In the genomic region with DNA sequence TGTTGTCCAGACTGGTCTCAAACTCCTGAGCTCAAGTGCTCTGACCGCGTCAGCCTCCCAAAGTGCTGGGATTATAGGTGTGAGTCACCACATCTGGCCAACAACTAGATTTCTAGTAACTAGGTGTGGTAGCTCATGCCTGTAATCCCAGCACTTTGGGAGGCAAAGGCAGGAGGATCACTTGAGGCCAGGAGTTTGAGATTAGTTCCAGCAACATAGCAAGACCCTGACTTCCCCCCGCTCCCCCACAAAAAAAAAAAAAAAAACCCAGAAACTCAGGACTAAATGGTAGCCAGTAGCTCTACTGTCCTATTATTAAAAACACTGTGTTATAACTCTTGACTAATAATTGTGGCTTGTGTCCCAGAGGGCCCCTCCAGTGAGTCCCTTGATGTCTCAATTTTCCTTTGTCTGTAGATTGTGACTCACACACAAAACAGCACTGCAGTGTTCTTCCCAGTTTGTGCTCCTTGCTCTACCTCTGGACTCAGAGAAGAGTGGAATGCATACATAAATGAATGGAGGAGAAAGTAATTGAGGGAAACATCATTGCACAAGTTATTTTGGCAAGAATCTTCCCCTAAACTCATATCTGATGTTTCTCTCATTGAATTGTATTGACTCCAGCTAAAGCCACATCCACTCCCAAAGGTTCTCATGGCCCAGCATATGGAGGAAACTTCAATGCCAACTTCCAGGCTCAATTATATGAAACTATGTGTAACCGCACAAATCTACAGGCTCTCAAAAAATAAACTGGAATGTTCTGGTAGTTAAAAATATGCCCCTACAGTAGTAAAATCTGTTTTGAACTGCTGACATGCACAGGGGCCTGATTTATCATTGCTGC, we compare ENCODE assay signal across 9 cellular contexts. TPM values are rescaled to one million over a fixed set of nuclear protein-coding genes. Genes with fewer than 3 reads are reported as not detected.
DNase-seq lines count a peak whose midpoint lies in the region; ATAC-seq and TF ChIP-seq lines count a peak whose summit lies in the region.
"Had no signal": no experiment of that assay in that cellular context is flagged by ENCODE, and none has a peak within 500 bp of the region (broad histone marks: within the 10 kb centered on the region; RNA-seq: fewer than 3 reads in every experiment).

No MANE protein-coding gene starts in this region.

- H3K36me3 ChIP-seq in neuronal stem cell (replicated peaks in 1 of 2; ENCODE audit: control insufficient read depth in 2 of 2, insufficient read depth in 2 of 2, low read length in 2 of 2) = peaks cover 15 to 37% of the 10 kb centered on the region in 2 donors

- no peak overlapping the region for H2BK15ac ChIP-seq in neuronal stem cell (ENCODE audit: low read length)

- H3K27ac Mint-ChIP-seq in stimulated activated naive B cell treated with anti-CD40 and anti-IgM and Interleukin-4, amounts not matched to agents 10 μg/mL and 1 μg/mL and 100 μg/mL, for 72 hours = peak overlapping the region; percentile 60

- no peaks in the 10 kb centered on the region for H3K27me3 ChIP-seq in foreskin keratinocyte
- H3K27me3 ChIP-seq in neuronal stem cell (ENCODE audit: control insufficient read depth in 3 of 3, insufficient read depth in 3 of 3, low read depth in 1 of 3, low read length in 3 of 3) = no peaks in the 10 kb centered on the region

- H3K4me1 ChIP-seq in foreskin keratinocyte (peaks cover 52% of the 10 kb centered on the region), neuronal stem cell (ENCODE audit: control insufficient read depth in 2 of 2, insufficient read depth in 1 of 2, low read depth in 1 of 2, low read length in 2 of 2) (peaks cover 0 to 3% of the 10 kb centered on the region in 2 donors)

- no peak overlapping the region for H3K4me3 ChIP-seq in neuronal stem cell (ENCODE audit: low read length in 2 of 2)

- peaks cover 29 to 39% of the 10 kb centered on the region in 2 donors for H3K36me3 Mint-ChIP-seq in stimulated activated naive B cell treated with anti-CD40 and anti-IgM and Interleukin-4, amounts not matched to agents 10 μg/mL and 1 μg/mL and 100 μg/mL, for 72 hours

- no peak overlapping the region for H3K23ac ChIP-seq in neuronal stem cell (ENCODE audit: low read depth, low read length, poor library complexity)

- ATAC-seq in SK-N-SH treated with all-trans-retinoic acid at 6 μM for 48 hours (peak; percentile 52), foreskin keratinocyte (peak; percentile 78), HG02642 (IDR thresholded peaks at IDR 0.05; ENCODE audit: poor library complexity, unreplicated experiment) (no peak)
- no peak for ATAC-seq in stimulated activated naive B cell treated with anti-CD40 and anti-IgM and Interleukin-4, amounts not matched to agents 10 μg/mL and 1 μg/mL and 100 μg/mL, for 72 hours (replicated peaks)

- H2BK5ac ChIP-seq in neuronal stem cell (ENCODE audit: low read length) = no peak overlapping the region

- H2AFZ ChIP-seq in neuronal stem cell (ENCODE audit: low read length) = no peak overlapping the region

- H3K9me3 ChIP-seq in neuronal stem cell (replicated peaks in 1 of 2; ENCODE audit: control insufficient read depth in 2 of 2, insufficient read depth in 1 of 2, low read depth in 1 of 2, low read length in 2 of 2) = no peaks in the 10 kb centered on the region

- no peak overlapping the region for H2BK120ac ChIP-seq in neuronal stem cell (ENCODE audit: low read depth, low read length)

- H3K9me3 Mint-ChIP-seq in stimulated activated naive B cell treated with anti-CD40 and anti-IgM and Interleukin-4, amounts not matched to agents 10 μg/mL and 1 μg/mL and 100 μg/mL, for 72 hours = no peaks in the 10 kb centered on the region

- no peak overlapping the region for H3K4ac ChIP-seq in neuronal stem cell (ENCODE audit: low read length)

- DNase-seq in NCI-H82 (lab: John Stamatoyannopoulos, UW) (peak; percentile 70), NCI-H82 treated with DMSO at 0.1 percent for 48 hours (lab: John Stamatoyannopoulos, UW; ENCODE audit: unreplicated experiment) (no peak), foreskin keratinocyte (peak; percentile 77 to 87), neuronal stem cell (ENCODE audit: low spot score) (no peak), NCI-H187 (lab: John Stamatoyannopoulos, UW) (no peak)
- DNase-seq in stimulated activated naive B cell treated with anti-CD40 and anti-IgM and Interleukin-4, amounts not matched to agents 10 μg/mL and 1 μg/mL and 100 μg/mL, for 72 hours = no peak

- no peaks in the 10 kb centered on the region for H3K27me3 Mint-ChIP-seq in stimulated activated naive B cell treated with anti-CD40 and anti-IgM and Interleukin-4, amounts not matched to agents 10 μg/mL and 1 μg/mL and 100 μg/mL, for 72 hours

- H2AK5ac ChIP-seq in neuronal stem cell (ENCODE audit: low read depth, low read length) = no peak overlapping the region

- H3K14ac ChIP-seq in neuronal stem cell (ENCODE audit: low read length) = no peak overlapping the region

- no peak overlapping the region for H4K91ac ChIP-seq in neuronal stem cell (ENCODE audit: low read depth, low read length, poor library complexity)

- no peak for TF ChIP-seq CTCF in foreskin keratinocyte (conservative IDR thresholded peaks at IDR 0.05)

- no peak overlapping the region for H4K8ac ChIP-seq in neuronal stem cell (ENCODE audit: low read depth, low read length)

- WGBS in neuronal stem cell (ENCODE audit: extremely low coverage in 2 of 2, insufficient read length in 2 of 2, insufficient replicate concordance in 1 of 2), 2 donors = no CpG with 5 or more reads among the region's 4 CpGs

- H3K9ac ChIP-seq in neuronal stem cell (ENCODE audit: low read depth, low read length, poor library complexity) = no peak overlapping the region

- H3K18ac ChIP-seq in neuronal stem cell (ENCODE audit: low read length) = no peak overlapping the region

- H3K27ac ChIP-seq in foreskin keratinocyte (no peak overlapping the region), neuronal stem cell (replicated peaks; ENCODE audit: low read length) (no peak overlapping the region)
- H3K27ac ChIP-seq: C4-2B had no signal

- H3K4me1 Mint-ChIP-seq in stimulated activated naive B cell treated with anti-CD40 and anti-IgM and Interleukin-4, amounts not matched to agents 10 μg/mL and 1 μg/mL and 100 μg/mL, for 72 hours = peaks cover 42 to 77% of the 10 kb centered on the region in 2 donors

- H3K79me1 ChIP-seq in neuronal stem cell (ENCODE audit: low read depth, low read length) = no peaks in the 10 kb centered on the region

- H2BK12ac ChIP-seq in neuronal stem cell (ENCODE audit: low read length) = no peak overlapping the region

- H3K4me3 Mint-ChIP-seq in stimulated activated naive B cell treated with anti-CD40 and anti-IgM and Interleukin-4, amounts not matched to agents 10 μg/mL and 1 μg/mL and 100 μg/mL, for 72 hours = no peak overlapping the region

- no peak overlapping the region for H3K4me2 ChIP-seq in neuronal stem cell (ENCODE audit: insufficient read depth, low read length, poor library complexity, severe bottlenecking)

TF ChIP-seq in SK-N-SH treated with all-trans-retinoic acid at 6 μM for 48 hours, 23 proteins besides CTCF, POLR2A, EP300 and RAD21 (continues in another document):
- TF ChIP-seq PPARA (CRISPR knock-in tag; IDR thresholded peaks at IDR 0.05; ENCODE audit: borderline replicate concordance) = no peak
- no peak for TF ChIP-seq TOX (CRISPR knock-in tag; IDR thresholded peaks at IDR 0.05; ENCODE audit: borderline replicate concordance)
- TF ChIP-seq, protein P1, sequence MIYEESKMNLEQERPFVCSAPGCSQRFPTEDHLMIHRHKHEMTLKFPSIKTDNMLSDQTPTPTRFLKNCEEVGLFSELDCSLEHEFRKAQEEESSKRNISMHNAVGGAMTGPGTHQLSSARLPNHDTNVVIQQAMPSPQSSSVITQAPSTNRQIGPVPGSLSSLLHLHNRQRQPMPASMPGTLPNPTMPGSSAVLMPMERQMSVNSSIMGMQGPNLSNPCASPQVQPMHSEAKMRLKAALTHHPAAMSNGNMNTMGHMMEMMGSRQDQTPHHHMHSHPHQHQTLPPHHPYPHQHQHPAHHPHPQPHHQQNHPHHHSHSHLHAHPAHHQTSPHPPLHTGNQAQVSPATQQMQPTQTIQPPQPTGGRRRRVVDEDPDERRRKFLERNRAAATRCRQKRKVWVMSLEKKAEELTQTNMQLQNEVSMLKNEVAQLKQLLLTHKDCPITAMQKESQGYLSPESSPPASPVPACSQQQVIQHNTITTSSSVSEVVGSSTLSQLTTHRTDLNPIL (CRISPR knock-in tag; IDR thresholded peaks at IDR 0.05; ENCODE audit: low read depth) = 0 out of 2 replicates have a peak, but pooled peaks have one; percentile 52
- TF ChIP-seq, protein P2, sequence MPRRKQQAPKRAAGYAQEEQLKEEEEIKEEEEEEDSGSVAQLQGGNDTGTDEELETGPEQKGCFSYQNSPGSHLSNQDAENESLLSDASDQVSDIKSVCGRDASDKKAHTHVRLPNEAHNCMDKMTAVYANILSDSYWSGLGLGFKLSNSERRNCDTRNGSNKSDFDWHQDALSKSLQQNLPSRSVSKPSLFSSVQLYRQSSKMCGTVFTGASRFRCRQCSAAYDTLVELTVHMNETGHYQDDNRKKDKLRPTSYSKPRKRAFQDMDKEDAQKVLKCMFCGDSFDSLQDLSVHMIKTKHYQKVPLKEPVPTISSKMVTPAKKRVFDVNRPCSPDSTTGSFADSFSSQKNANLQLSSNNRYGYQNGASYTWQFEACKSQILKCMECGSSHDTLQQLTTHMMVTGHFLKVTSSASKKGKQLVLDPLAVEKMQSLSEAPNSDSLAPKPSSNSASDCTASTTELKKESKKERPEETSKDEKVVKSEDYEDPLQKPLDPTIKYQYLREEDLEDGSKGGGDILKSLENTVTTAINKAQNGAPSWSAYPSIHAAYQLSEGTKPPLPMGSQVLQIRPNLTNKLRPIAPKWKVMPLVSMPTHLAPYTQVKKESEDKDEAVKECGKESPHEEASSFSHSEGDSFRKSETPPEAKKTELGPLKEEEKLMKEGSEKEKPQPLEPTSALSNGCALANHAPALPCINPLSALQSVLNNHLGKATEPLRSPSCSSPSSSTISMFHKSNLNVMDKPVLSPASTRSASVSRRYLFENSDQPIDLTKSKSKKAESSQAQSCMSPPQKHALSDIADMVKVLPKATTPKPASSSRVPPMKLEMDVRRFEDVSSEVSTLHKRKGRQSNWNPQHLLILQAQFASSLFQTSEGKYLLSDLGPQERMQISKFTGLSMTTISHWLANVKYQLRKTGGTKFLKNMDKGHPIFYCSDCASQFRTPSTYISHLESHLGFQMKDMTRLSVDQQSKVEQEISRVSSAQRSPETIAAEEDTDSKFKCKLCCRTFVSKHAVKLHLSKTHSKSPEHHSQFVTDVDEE (CRISPR knock-in tag; IDR thresholded peaks at IDR 0.05) = no peak
- TF ChIP-seq TCF4 (CRISPR knock-in tag; IDR thresholded peaks at IDR 0.05; ENCODE audit: borderline replicate concordance) = no peak
- TF ChIP-seq ZNF565 (CRISPR knock-in tag; conservative IDR thresholded peaks at IDR 0.05; ENCODE audit: low read depth) = no peak
- TF ChIP-seq ZFP3 (CRISPR knock-in tag; IDR thresholded peaks at IDR 0.05) = no peak

RNA-seq across cellular contexts. Expression of gene TPT1, which starts 8.8 kb away (rescaled TPM):
- 3,187 and 3,228 TPM in 2 replicates for total RNA-seq in foreskin keratinocyte
- polyA plus RNA-seq in foreskin keratinocyte = 4,571 and 4,595 TPM in 2 replicates
- polyA plus RNA-seq in neuronal stem cell (2013, experiment 1 of 2) = 2,914 TPM
- 3,114 TPM for polyA plus RNA-seq in neuronal stem cell (2013, experiment 2 of 2)

Comparison
In these comparisons a context has a peak if more than half of its experiments do, and no peak if none do; other contexts are left out.
1. DNase-seq: peak in NCI-H82 (single experiment) and foreskin keratinocyte (2 of 2); none in NCI-H82 treated with DMSO at 0.1 percent for 48 hours (single experiment), stimulated activated naive B cell treated with anti-CD40 and anti-IgM and Interleukin-4, amounts not matched to agents 10 μg/mL and 1 μg/mL and 100 μg/mL, for 72 hours (single experiment), neuronal stem cell (single experiment) and NCI-H187 (0 of 2).
2. ATAC-seq: peak in SK-N-SH treated with all-trans-retinoic acid at 6 μM for 48 hours (single experiment) and foreskin keratinocyte (single experiment); none in stimulated activated naive B cell treated with anti-CD40 and anti-IgM and Interleukin-4, amounts not matched to agents 10 μg/mL and 1 μg/mL and 100 μg/mL, for 72 hours (0 of 2) and HG02642 (single experiment).